ENCODE assay signal across 8 cellular contexts in genomic region chr5:178729065-178729464, GRCh38. TPM values are rescaled to one million over a fixed set of nuclear protein-coding genes. Genes with fewer than 3 reads are reported as not detected.
A peak's percentile ranks its signal among the peaks of the same experiment; 100 is the strongest.
DNase-seq lines count a peak whose midpoint lies in the region; ATAC-seq and TF ChIP-seq lines count a peak whose summit lies in the region.
"Not testable (repeated sequence)": the region's sequence is repeated elsewhere in the genome, so short reads cannot be mapped to it uniquely, and the experiment has no call there.

No MANE protein-coding gene starts in this region.

- not testable (repeated sequence) for DNase-seq in A673 (ENCODE audit: low spot score); OCI-LY7 (ENCODE audit: low spot score); brain microvascular endothelial cell; esophagus muscularis mucosa (ENCODE audit: extremely low spot score); heart right ventricle; suprapubic skin (ENCODE audit: low spot score in 2 of 2)

- WGBS in esophagus muscularis mucosa: 20% methylated on average over 1 of the region's 33 CpGs
- WGBS in heart right ventricle, 2 donors: 69 to 73% methylated on average over 8 to 15 of the region's 33 CpGs
- no CpG with 5 or more reads among the region's 33 CpGs for WGBS in suprapubic skin

- H2AFZ ChIP-seq in OCI-LY7 (ENCODE audit: low read length); neuron (ENCODE audit: low read depth, low read length): not testable (repeated sequence)

- H3K9me3 ChIP-seq in A673 (ENCODE audit: low read depth, low read length, poor library complexity, severe bottlenecking); ES-I3 (ENCODE audit: control insufficient read depth, insufficient read depth, low read length); OCI-LY7 (ENCODE audit: low read length); esophagus muscularis mucosa; suprapubic skin: not testable (repeated sequence)
- H3K9me3 ChIP-seq in heart right ventricle (peaks cover 0 to 41% (median 10%) of the 10 kb centered on the region in 11 donors), neuron (ENCODE audit: low read length) (peaks cover 28% of the 10 kb centered on the region)

- BruUV-seq in A673 (replicated peaks; lab: Mats Ljungman, UMichigan); OCI-LY7 (replicated peaks; lab: Mats Ljungman, UMichigan): not testable (repeated sequence)

- POLR2A ChIA-PET in A673 (lab: Charles Lee; ENCODE audit: low non-redundant PET); OCI-LY7 (lab: Charles Lee): not testable (repeated sequence)

- intact Hi-C loops in A673 (cut with micrococcal nuclease; ENCODE audit: unreplicated experiment) (loop anchor here (10.0 kb wide), 1 partner anchor 104 kb away; the partner anchor contains the start of gene CLK4), heart right ventricle (cut with DNase I) (loop anchor here in 2 of 10 donors (1.0 to 10.0 kb wide), 2 partner anchors 15 to 94 kb away; no protein-coding TSS in a partner anchor)
- intact Hi-C loops in OCI-LY7 (cut with micrococcal nuclease; ENCODE audit: unreplicated experiment); esophagus muscularis mucosa (cut with DNase I): not testable (repeated sequence)

- in situ Hi-C loops in brain microvascular endothelial cell (cut with HindIII; ENCODE audit: low pct_ligation_motif_present, low sequenced_read_pairs): not testable (repeated sequence)

- CTCF ChIA-PET in A673 (lab: Charles Lee); OCI-LY7 (lab: Charles Lee; ENCODE audit: unreplicated experiment): not testable (repeated sequence)

- H3K4me1 ChIP-seq in A673 (ENCODE audit: insufficient read depth, low read length, poor library complexity, severe bottlenecking); ES-I3 (ENCODE audit: insufficient read depth, low read length); OCI-LY7 (ENCODE audit: insufficient read depth, low read length, poor library complexity, severe bottlenecking); neuron (ENCODE audit: insufficient read depth, low read length); suprapubic skin: not testable (repeated sequence)
- peaks cover 0 to 13% (median 12%) of the 10 kb centered on the region in 4 donors for H3K4me1 ChIP-seq in esophagus muscularis mucosa
- H3K4me1 ChIP-seq in heart right ventricle: peaks cover 0 to 13% (median 7%) of the 10 kb centered on the region in 9 donors

- H3K4me3 ChIP-seq in A673 (ENCODE audit: low read depth, low read length, poor library complexity, severe bottlenecking) (peak overlapping the region; percentile 82), OCI-LY7 (ENCODE audit: low read depth, low read length, poor library complexity, severe bottlenecking) (peak overlapping the region; percentile 50), brain microvascular endothelial cell (ENCODE audit: low read depth, low read length) (peak overlapping the region; percentile 43), esophagus muscularis mucosa (peak overlapping the region; percentile 48 to 93 (median 85)), heart right ventricle (peak overlapping the region in 8 of 10 donors; percentile 82 to 96 (median 92)), neuron (ENCODE audit: low read length) (peak overlapping the region; percentile 36), suprapubic skin (peak overlapping the region; percentile 92)

- ATAC-seq in heart right ventricle: peak in 1 of 8 donors; percentile 13

- not testable (repeated sequence) for TF ChIP-seq CTCF in A673 (conservative IDR thresholded peaks at IDR 0.05; ENCODE audit: low read depth, low read length); OCI-LY7 (conservative IDR thresholded peaks at IDR 0.05; ENCODE audit: low read length); brain microvascular endothelial cell (IDR thresholded peaks at IDR 0.05; ENCODE audit: low read depth, low read length, missing control alignments); esophagus muscularis mucosa (IDR thresholded peaks at IDR 0.05); heart right ventricle (IDR thresholded peaks at IDR 0.05); suprapubic skin (IDR thresholded peaks at IDR 0.05)

- not testable (repeated sequence) for TF ChIP-seq EP300 in esophagus muscularis mucosa (IDR thresholded peaks at IDR 0.05); suprapubic skin (IDR thresholded peaks at IDR 0.05)

- peak overlapping the region; percentile 79; the same call in 1 of the 2 replicates for H3K9ac ChIP-seq in ES-I3 (ENCODE audit: low read depth, low read length)

- not testable (repeated sequence) for H3K9me2 ChIP-seq in OCI-LY7 (ENCODE audit: insufficient read depth, low read length)

- not testable (repeated sequence) for H4K20me1 ChIP-seq in OCI-LY7 (ENCODE audit: insufficient read depth, low read length)

- H3K36me3 ChIP-seq in A673 (ENCODE audit: insufficient read depth, low read length, poor library complexity, severe bottlenecking) (peaks cover 20% of the 10 kb centered on the region), OCI-LY7 (ENCODE audit: insufficient read depth, low read length) (peaks cover 32% of the 10 kb centered on the region), brain microvascular endothelial cell (replicated peaks) (peaks cover 22% of the 10 kb centered on the region), esophagus muscularis mucosa (peaks cover 31 to 42% (median 34%) of the 10 kb centered on the region in 4 donors), heart right ventricle (peaks cover 0 to 45% (median 39%) of the 10 kb centered on the region in 9 donors), neuron (ENCODE audit: insufficient read depth, low read length) (peaks cover 37% of the 10 kb centered on the region), suprapubic skin (peaks cover 36% of the 10 kb centered on the region)
- not testable (repeated sequence) for H3K36me3 ChIP-seq in ES-I3 (ENCODE audit: insufficient read depth, low read length)

- H3K79me2 ChIP-seq in OCI-LY7 (ENCODE audit: insufficient read depth, low read depth, low read length): not testable (repeated sequence)

- H3K4me2 ChIP-seq in OCI-LY7 (ENCODE audit: low read length): not testable (repeated sequence)

- H3K27me3 ChIP-seq in A673 (replicated peaks; ENCODE audit: insufficient read depth, low read depth, low read length, poor library complexity); brain microvascular endothelial cell (replicated peaks); esophagus muscularis mucosa; heart right ventricle; neuron (ENCODE audit: insufficient read depth, low read length); suprapubic skin: not testable (repeated sequence)

- not testable (repeated sequence) for H3K27ac ChIP-seq in A673 (ENCODE audit: low read depth, low read length, poor library complexity, severe bottlenecking); OCI-LY7 (ENCODE audit: low read depth, low read length, poor library complexity, severe bottlenecking); brain microvascular endothelial cell; esophagus muscularis mucosa (replicated peaks in 1 of 4); heart right ventricle; suprapubic skin

- not testable (repeated sequence) for TF ChIP-seq POLR2A in esophagus muscularis mucosa (IDR thresholded peaks at IDR 0.05; ENCODE audit: low read depth); suprapubic skin (IDR thresholded peaks at IDR 0.05)

RNA-seq across cellular contexts. Expression of gene ZNF354A, which starts 1.4 kb away (rescaled TPM):
- 15.8 and 16.9 TPM in 2 replicates for total RNA-seq in A673 (2021)
- 11.3 and 15.2 TPM in 2 replicates for total RNA-seq in OCI-LY7 (2014; rRNA removed; shearing (Covaris generic))
- 18.2 and 19.4 TPM in 2 replicates for total RNA-seq in OCI-LY7 (2022)
- 10 to 100 TPM; 14.7 to 21.2 (median 17.0) TPM for total RNA-seq in esophagus muscularis mucosa
- 1 to 10 TPM; 4.3 to 8.8 (median 6.4) TPM for total RNA-seq in heart right ventricle
- polyA plus RNA-seq in heart right ventricle: 10 to 100 TPM in 1 of 2 donors, 1 to 10 TPM in 1; 5.7 to 15.5 TPM
- 10 to 100 TPM; 12.1 to 44.1 (median 18.2) TPM for total RNA-seq in suprapubic skin

Comparison
In these comparisons a context has a peak if more than half of its experiments do, and no peak if none do; other contexts are left out.
1. H3K4me3 ChIP-seq: peak in every context shown above with its lines; median percentile 92 in heart right ventricle; 92 in suprapubic skin; 85 in esophagus muscularis mucosa; 82 in A673; 50 in OCI-LY7; 43 in brain microvascular endothelial cell; 36 in neuron.